Comparison of ENCODE assay signal across 1 cellular context in genomic region chr22:43399980-43400358, GRCh38.
A peak's percentile ranks its signal among the peaks of the same experiment; 100 is the strongest.
TF ChIP-seq lines count a peak whose summit lies in the region.

No MANE protein-coding gene starts in this region.

TF ChIP-seq in HepG2, 621 proteins besides CTCF, POLR2A, EP300 and RAD21 (continued from another document):
- TF ChIP-seq SPEN (CRISPR knock-in tag; IDR thresholded peaks at IDR 0.05; ENCODE audit: low read depth) (peak; percentile 33; the same call in 1 of the 2 replicates), ZNF317 (CRISPR knock-in tag; IDR thresholded peaks at IDR 0.05) (peak; percentile 91), KDM2A (CRISPR knock-in tag; IDR thresholded peaks at IDR 0.05; ENCODE audit: borderline replicate concordance, low read depth) (no peak), RNF2 (conservative IDR thresholded peaks at IDR 0.05; ENCODE audit: low read depth) (no peak), NFRKB (IDR thresholded peaks at IDR 0.05) (no peak), NR2F6 (IDR thresholded peaks at IDR 0.05) (peak; percentile 64), NR2F6 (CRISPR knock-in tag; IDR thresholded peaks at IDR 0.05) (no peak), TEAD3 (CRISPR knock-in tag; optimal IDR thresholded peaks at IDR 0.05; ENCODE audit: borderline replicate concordance) (peak; percentile 20), PAX8 (CRISPR knock-in tag; IDR thresholded peaks at IDR 0.05; ENCODE audit: borderline replicate concordance) (no peak), NR2C2 (CRISPR knock-in tag; IDR thresholded peaks at IDR 0.05; ENCODE audit: borderline replicate concordance) (peak; percentile 63; the same call in 1 of the 2 replicates), JARID2 (CRISPR knock-in tag; IDR thresholded peaks at IDR 0.05; ENCODE audit: insufficient replicate concordance) (no peak), ZNF431 (CRISPR knock-in tag; IDR thresholded peaks at IDR 0.05; ENCODE audit: borderline replicate concordance, low read depth) (no peak), NR2F1 (CRISPR knock-in tag; IDR thresholded peaks at IDR 0.05) (peak in 1 of 2 experiments; percentile 10; a peak in 1 of 4 replicates)
- TF ChIP-seq, protein P1, sequence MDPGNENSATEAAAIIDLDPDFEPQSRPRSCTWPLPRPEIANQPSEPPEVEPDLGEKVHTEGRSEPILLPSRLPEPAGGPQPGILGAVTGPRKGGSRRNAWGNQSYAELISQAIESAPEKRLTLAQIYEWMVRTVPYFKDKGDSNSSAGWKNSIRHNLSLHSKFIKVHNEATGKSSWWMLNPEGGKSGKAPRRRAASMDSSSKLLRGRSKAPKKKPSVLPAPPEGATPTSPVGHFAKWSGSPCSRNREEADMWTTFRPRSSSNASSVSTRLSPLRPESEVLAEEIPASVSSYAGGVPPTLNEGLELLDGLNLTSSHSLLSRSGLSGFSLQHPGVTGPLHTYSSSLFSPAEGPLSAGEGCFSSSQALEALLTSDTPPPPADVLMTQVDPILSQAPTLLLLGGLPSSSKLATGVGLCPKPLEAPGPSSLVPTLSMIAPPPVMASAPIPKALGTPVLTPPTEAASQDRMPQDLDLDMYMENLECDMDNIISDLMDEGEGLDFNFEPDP (CRISPR knock-in tag; conservative IDR thresholded peaks at IDR 0.05) = no peak
- TF ChIP-seq, protein P2, sequence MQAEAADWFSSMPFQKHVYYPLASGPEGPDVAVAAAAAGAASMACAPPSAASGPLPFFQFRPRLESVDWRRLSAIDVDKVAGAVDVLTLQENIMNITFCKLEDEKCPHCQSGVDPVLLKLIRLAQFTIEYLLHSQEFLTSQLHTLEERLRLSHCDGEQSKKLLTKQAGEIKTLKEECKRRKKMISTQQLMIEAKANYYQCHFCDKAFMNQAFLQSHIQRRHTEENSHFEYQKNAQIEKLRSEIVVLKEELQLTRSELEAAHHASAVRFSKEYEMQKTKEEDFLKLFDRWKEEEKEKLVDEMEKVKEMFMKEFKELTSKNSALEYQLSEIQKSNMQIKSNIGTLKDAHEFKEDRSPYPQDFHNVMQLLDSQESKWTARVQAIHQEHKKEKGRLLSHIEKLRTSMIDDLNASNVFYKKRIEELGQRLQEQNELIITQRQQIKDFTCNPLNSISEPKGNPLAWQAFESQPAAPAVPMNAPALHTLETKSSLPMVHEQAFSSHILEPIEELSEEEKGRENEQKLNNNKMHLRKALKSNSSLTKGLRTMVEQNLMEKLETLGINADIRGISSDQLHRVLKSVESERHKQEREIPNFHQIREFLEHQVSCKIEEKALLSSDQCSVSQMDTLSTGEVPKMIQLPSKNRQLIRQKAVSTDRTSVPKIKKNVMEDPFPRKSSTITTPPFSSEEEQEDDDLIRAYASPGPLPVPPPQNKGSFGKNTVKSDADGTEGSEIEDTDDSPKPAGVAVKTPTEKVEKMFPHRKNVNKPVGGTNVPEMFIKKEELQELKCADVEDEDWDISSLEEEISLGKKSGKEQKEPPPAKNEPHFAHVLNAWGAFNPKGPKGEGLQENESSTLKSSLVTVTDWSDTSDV (CRISPR knock-in tag; IDR thresholded peaks at IDR 0.05) = no peak
- TF ChIP-seq, protein P3, sequence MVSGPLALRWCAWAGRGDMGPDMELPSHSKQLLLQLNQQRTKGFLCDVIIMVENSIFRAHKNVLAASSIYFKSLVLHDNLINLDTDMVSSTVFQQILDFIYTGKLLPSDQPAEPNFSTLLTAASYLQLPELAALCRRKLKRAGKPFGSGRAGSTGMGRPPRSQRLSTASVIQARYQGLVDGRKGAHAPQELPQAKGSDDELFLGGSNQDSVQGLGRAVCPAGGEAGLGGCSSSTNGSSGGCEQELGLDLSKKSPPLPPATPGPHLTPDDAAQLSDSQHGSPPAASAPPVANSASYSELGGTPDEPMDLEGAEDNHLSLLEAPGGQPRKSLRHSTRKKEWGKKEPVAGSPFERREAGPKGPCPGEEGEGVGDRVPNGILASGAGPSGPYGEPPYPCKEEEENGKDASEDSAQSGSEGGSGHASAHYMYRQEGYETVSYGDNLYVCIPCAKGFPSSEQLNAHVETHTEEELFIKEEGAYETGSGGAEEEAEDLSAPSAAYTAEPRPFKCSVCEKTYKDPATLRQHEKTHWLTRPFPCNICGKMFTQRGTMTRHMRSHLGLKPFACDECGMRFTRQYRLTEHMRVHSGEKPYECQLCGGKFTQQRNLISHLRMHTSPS (CRISPR knock-in tag; IDR thresholded peaks at IDR 0.05; ENCODE audit: low read depth) = 0 out of 2 replicates have a peak, but pooled peaks have one; percentile 21
- TF ChIP-seq, protein P4, sequence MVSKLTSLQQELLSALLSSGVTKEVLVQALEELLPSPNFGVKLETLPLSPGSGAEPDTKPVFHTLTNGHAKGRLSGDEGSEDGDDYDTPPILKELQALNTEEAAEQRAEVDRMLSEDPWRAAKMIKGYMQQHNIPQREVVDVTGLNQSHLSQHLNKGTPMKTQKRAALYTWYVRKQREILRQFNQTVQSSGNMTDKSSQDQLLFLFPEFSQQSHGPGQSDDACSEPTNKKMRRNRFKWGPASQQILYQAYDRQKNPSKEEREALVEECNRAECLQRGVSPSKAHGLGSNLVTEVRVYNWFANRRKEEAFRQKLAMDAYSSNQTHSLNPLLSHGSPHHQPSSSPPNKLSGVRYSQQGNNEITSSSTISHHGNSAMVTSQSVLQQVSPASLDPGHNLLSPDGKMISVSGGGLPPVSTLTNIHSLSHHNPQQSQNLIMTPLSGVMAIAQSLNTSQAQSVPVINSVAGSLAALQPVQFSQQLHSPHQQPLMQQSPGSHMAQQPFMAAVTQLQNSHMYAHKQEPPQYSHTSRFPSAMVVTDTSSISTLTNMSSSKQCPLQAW (CRISPR knock-in tag; IDR thresholded peaks at IDR 0.05) = peak; percentile 35; the same call in 1 of the 2 replicates
- TF ChIP-seq, protein P5, sequence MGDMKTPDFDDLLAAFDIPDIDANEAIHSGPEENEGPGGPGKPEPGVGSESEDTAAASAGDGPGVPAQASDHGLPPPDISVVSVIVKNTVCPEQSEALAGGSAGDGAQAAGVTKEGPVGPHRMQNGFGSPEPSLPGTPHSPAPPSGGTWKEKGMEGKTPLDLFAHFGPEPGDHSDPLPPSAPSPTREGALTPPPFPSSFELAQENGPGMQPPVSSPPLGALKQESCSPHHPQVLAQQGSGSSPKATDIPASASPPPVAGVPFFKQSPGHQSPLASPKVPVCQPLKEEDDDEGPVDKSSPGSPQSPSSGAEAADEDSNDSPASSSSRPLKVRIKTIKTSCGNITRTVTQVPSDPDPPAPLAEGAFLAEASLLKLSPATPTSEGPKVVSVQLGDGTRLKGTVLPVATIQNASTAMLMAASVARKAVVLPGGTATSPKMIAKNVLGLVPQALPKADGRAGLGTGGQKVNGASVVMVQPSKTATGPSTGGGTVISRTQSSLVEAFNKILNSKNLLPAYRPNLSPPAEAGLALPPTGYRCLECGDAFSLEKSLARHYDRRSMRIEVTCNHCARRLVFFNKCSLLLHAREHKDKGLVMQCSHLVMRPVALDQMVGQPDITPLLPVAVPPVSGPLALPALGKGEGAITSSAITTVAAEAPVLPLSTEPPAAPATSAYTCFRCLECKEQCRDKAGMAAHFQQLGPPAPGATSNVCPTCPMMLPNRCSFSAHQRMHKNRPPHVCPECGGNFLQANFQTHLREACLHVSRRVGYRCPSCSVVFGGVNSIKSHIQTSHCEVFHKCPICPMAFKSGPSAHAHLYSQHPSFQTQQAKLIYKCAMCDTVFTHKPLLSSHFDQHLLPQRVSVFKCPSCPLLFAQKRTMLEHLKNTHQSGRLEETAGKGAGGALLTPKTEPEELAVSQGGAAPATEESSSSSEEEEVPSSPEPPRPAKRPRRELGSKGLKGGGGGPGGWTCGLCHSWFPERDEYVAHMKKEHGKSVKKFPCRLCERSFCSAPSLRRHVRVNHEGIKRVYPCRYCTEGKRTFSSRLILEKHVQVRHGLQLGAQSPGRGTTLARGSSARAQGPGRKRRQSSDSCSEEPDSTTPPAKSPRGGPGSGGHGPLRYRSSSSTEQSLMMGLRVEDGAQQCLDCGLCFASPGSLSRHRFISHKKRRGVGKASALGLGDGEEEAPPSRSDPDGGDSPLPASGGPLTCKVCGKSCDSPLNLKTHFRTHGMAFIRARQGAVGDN (CRISPR knock-in tag; IDR thresholded peaks at IDR 0.05) = peak; percentile 63; the same call in 1 of the 2 replicates
- TF ChIP-seq, protein P6, sequence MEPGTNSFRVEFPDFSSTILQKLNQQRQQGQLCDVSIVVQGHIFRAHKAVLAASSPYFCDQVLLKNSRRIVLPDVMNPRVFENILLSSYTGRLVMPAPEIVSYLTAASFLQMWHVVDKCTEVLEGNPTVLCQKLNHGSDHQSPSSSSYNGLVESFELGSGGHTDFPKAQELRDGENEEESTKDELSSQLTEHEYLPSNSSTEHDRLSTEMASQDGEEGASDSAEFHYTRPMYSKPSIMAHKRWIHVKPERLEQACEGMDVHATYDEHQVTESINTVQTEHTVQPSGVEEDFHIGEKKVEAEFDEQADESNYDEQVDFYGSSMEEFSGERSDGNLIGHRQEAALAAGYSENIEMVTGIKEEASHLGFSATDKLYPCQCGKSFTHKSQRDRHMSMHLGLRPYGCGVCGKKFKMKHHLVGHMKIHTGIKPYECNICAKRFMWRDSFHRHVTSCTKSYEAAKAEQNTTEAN (CRISPR knock-in tag; conservative IDR thresholded peaks at IDR 0.05) = no peak
- TF ChIP-seq, protein P7, sequence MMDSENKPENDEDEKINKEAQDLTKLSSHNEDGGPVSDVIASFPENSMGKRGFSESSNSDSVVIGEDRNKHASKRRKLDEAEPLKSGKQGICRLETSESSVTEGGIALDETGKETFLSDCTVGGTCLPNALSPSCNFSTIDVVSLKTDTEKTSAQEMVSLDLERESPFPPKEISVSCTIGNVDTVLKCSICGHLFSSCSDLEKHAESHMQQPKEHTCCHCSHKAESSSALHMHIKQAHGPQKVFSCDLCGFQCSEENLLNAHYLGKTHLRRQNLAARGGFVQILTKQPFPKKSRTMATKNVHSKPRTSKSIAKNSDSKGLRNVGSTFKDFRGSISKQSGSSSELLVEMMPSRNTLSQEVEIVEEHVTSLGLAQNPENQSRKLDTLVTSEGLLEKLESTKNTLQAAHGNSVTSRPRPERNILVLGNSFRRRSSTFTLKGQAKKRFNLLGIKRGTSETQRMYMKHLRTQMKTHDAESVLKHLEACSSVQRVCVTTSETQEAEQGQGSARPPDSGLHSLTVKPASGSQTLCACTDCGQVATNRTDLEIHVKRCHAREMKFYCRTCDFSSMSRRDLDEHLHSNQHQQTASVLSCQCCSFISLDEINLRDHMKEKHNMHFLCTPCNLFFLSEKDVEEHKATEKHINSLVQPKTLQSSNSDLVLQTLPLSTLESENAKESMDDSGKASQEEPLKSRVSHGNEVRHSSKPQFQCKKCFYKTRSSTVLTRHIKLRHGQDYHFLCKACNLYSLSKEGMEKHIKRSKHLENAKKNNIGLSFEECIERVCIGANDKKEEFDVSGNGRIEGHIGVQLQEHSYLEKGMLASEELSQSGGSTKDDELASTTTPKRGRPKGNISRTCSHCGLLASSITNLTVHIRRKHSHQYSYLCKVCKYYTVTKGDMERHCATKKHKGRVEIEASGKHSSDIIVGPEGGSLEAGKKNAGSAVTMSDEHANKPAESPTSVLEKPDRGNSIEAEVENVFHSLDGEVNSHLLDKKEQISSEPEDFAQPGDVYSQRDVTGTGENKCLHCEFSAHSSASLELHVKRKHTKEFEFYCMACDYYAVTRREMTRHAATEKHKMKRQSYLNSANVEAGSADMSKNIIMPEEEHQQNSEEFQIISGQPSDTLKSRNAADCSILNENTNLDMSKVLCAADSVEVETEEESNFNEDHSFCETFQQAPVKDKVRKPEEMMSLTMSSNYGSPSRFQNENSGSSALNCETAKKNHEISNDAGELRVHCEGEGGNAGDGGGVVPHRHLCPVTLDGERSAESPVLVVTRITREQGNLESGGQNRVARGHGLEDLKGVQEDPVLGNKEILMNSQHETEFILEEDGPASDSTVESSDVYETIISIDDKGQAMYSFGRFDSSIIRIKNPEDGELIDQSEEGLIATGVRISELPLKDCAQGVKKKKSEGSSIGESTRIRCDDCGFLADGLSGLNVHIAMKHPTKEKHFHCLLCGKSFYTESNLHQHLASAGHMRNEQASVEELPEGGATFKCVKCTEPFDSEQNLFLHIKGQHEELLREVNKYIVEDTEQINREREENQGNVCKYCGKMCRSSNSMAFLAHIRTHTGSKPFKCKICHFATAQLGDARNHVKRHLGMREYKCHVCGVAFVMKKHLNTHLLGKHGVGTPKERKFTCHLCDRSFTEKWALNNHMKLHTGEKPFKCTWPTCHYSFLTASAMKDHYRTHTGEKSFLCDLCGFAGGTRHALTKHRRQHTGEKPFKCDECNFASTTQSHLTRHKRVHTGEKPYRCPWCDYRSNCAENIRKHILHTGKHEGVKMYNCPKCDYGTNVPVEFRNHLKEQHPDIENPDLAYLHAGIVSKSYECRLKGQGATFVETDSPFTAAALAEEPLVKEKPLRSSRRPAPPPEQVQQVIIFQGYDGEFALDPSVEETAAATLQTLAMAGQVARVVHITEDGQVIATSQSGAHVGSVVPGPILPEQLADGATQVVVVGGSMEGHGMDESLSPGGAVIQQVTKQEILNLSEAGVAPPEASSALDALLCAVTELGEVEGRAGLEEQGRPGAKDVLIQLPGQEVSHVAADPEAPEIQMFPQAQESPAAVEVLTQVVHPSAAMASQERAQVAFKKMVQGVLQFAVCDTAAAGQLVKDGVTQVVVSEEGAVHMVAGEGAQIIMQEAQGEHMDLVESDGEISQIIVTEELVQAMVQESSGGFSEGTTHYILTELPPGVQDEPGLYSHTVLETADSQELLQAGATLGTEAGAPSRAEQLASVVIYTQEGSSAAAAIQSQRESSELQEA (CRISPR knock-in tag; IDR thresholded peaks at IDR 0.05; ENCODE audit: not compliant biosample characterization) = no peak
